ENCODE assay signal across 1 cellular context in genomic region chr2:15965564-15966019, GRCh38.
TF ChIP-seq lines count a peak whose summit lies in the region.

No MANE protein-coding gene starts in this region.

TF ChIP-seq in H1, 55 proteins besides CTCF, POLR2A, EP300 and RAD21 (continued from another document):
- no peak for TF ChIP-seq SIRT6 (IDR thresholded peaks at IDR 0.05; ENCODE audit: low read length)
- TF ChIP-seq HDAC6 (IDR thresholded peaks at IDR 0.05; ENCODE audit: low read depth, low read length) = no peak
- no peak for TF ChIP-seq TCF12 (IDR thresholded peaks at IDR 0.05; ENCODE audit: low read depth, low read length)
- TF ChIP-seq TEAD4 (IDR thresholded peaks at IDR 0.05; ENCODE audit: low read depth, low read length) = no peak
- TF ChIP-seq SUZ12 (IDR thresholded peaks at IDR 0.05; ENCODE audit: low read length) = no peak
- no peak for TF ChIP-seq BCL11A (IDR thresholded peaks at IDR 0.05; ENCODE audit: low read depth in 2 of 2, low read length in 2 of 2)
- no peak for TF ChIP-seq KDM5A (IDR thresholded peaks at IDR 0.05; ENCODE audit: low read length)
